Comparison of ENCODE assay signal across 8 cellular contexts in genomic region chr5:7878381-7878873, GRCh38. TPM values are rescaled to one million over a fixed set of nuclear protein-coding genes. Genes with fewer than 3 reads are reported as not detected.
DNase-seq lines count a peak whose midpoint lies in the region; ATAC-seq and TF ChIP-seq lines count a peak whose summit lies in the region.

No MANE protein-coding gene starts in this region.

- no peak overlapping the region for H3K4me3 ChIP-seq in KMS-11 (IDR thresholded peaks at IDR 0.05; ENCODE audit: insufficient read depth, low read depth, low read length)

- H4K20me1 ChIP-seq in KMS-11 (ENCODE audit: insufficient read depth): peaks cover 91% of the 10 kb centered on the region

- peaks cover 42% of the 10 kb centered on the region for H3K36me3 ChIP-seq in KMS-11 (ENCODE audit: insufficient read depth)

- DNase-seq in GM10248 (ENCODE audit: extremely low spot score) (peak; percentile 65), epithelial cell of prostate (ENCODE audit: low read depth, low spot score) (peak; percentile 66), LoVo (ENCODE audit: low spot score) (no peak), cerebellum (ENCODE audit: low spot score) (no peak), middle frontal gyrus (ENCODE audit: extremely low spot score, low spot score) (no peak), DMS153 (lab: John Stamatoyannopoulos, UW) (no peak)

- no peak overlapping the region for H2AFZ ChIP-seq in KMS-11 (ENCODE audit: low read depth)

- H3K27ac ChIP-seq in KMS-11 (peak overlapping the region; percentile 39; the same call in 1 of the 2 replicates), epithelial cell of prostate (peak overlapping the region; percentile 71)

- peaks cover 99% of the 10 kb centered on the region for H3K79me2 ChIP-seq in KMS-11 (ENCODE audit: insufficient read depth, low read depth)

- no peak overlapping the region; the same call in 1 of the 2 replicates for H3K9ac ChIP-seq in KMS-11

- POLR2A ChIA-PET in GM10248 (lab: Yijun Ruan, JAX): interaction anchor here (1.0 kb wide), 1 partner anchor 10 kb away, joined by 3 read pairs; the partner anchor contains the start of genes FASTKD3 and MTRR

- peaks cover 96% of the 10 kb centered on the region for H3K4me1 ChIP-seq in KMS-11 (ENCODE audit: low read depth, poor library complexity, severe bottlenecking)

- ATAC-seq in GM21526 (IDR thresholded peaks at IDR 0.05; ENCODE audit: low FRiP score, unreplicated experiment): peak; percentile 97

- no peaks in the 10 kb centered on the region for H3K27me3 ChIP-seq in KMS-11 (ENCODE audit: insufficient read depth, low read depth)

- CTCF ChIA-PET in GM10248 (lab: Yijun Ruan, JAX): interaction anchor here (2.9 to 8.3 kb wide), 2 partner anchors 7 to 11 kb away, joined by 13 to 75 read pairs; partner anchors contain the start of genes FASTKD3 and MTRR

- H3K4me2 ChIP-seq in KMS-11: peak overlapping the region; percentile 63

- TF ChIP-seq CTCF in GM10248 (IDR thresholded peaks at IDR 0.05; ENCODE audit: control extremely low read depth, extremely low read depth, low read depth, missing control alignments) (no peak), KMS-11 (conservative IDR thresholded peaks at IDR 0.05; ENCODE audit: low read depth, low read length) (no peak)

RNA-seq across cellular contexts. Expression of gene MTRR, which starts 9.5 kb away (rescaled TPM):
- total RNA-seq in cerebellum: 38.0 TPM

RNA-seq across cellular contexts. Expression of gene FASTKD3, which starts 9.6 kb away (rescaled TPM):
- 13.6 TPM for total RNA-seq in cerebellum

RNA-seq across cellular contexts. Expression of gene CFAP90, which starts 27.5 kb away (rescaled TPM):
- 2.7 TPM for total RNA-seq in cerebellum

Comparison
In these comparisons a context has a peak if more than half of its experiments do, and no peak if none do; other contexts are left out.
1. DNase-seq: peak in GM10248 (single experiment) and epithelial cell of prostate (single experiment); none in LoVo (single experiment), cerebellum (single experiment), middle frontal gyrus (single experiment) and DMS153 (single experiment).